Comparison of ENCODE assay signal across 30 cellular contexts in genomic region chr3:99958177-99958912, GRCh38.
DNase-seq lines count a peak whose midpoint lies in the region; ATAC-seq, FAIRE-seq and TF ChIP-seq lines count a peak whose summit lies in the region.
"Had no signal": no experiment of that assay in that cellular context is flagged by ENCODE, and none has a peak within 500 bp of the region (broad histone marks: within the 10 kb centered on the region; RNA-seq: fewer than 3 reads in every experiment).

No MANE protein-coding gene starts in this region.

- H3K4me3 ChIP-seq in sigmoid colon (no peak overlapping the region), BE2C (ENCODE audit: low read depth, low read length) (no peak overlapping the region), WERI-Rb-1 (ENCODE audit: low read depth, low read length) (no peak overlapping the region)
- H3K4me3 ChIP-seq: cardiac muscle cell, colonic mucosa, skin epidermis, upper lobe of left lung had no signal

- FAIRE-seq in GM12892 (lab: Jason Lieb, UNC): peak; percentile 46
- FAIRE-seq: D721Med had no signal

- intact Hi-C loops in left ventricle myocardium superior (cut with micrococcal nuclease): no loop called here
- intact Hi-C loops in sigmoid colon (cut with DNase I): loop anchor here (5.0 kb wide), 1 partner anchor 86 kb away; no protein-coding TSS in a partner anchor

- in situ Hi-C loops in GM13977 (cut with MboI; ENCODE audit: low pct_unique_long_range_greater_than_20kb, low sequenced_read_pairs, unreplicated experiment): no loop called here

- H3K27me3 ChIP-seq in sigmoid colon: no peaks in the 10 kb centered on the region
- no peaks in the 10 kb centered on the region for H3K27me3 ChIP-seq in BE2C
- H3K27me3 ChIP-seq in WERI-Rb-1 (ENCODE audit: insufficient read depth, low read depth, severe bottlenecking): no peaks in the 10 kb centered on the region
- H3K27me3 ChIP-seq: colonic mucosa, upper lobe of left lung had no signal

- peak; percentile 63 for ATAC-seq in left ventricle myocardium superior
- ATAC-seq: naive thymus-derived CD8-positive, alpha-beta T cell; stimulated activated naive B cell treated with anti-CD40 and anti-IgM and Interleukin-4, amounts not matched to agents 10 μg/mL and 1 μg/mL and 100 μg/mL, for 72 hours; T-helper 17 cell had no signal

- TF ChIP-seq POLR2A in GM12892 (IDR thresholded peaks at IDR 0.05; ENCODE audit: low read depth, low read length): no peak
- no peak for TF ChIP-seq POLR2A in sigmoid colon (IDR thresholded peaks at IDR 0.05)

- TF ChIP-seq CTCF in sigmoid colon (IDR thresholded peaks at IDR 0.05) (no peak), BE2C (IDR thresholded peaks at IDR 0.05; ENCODE audit: low read depth, low read length) (no peak), GM13977 (IDR thresholded peaks at IDR 0.05; ENCODE audit: extremely low read depth, insufficient read depth, missing control alignments) (no peak), WERI-Rb-1 (IDR thresholded peaks at IDR 0.05; ENCODE audit: low read depth, low read length) (no peak)

- H3K4me1 ChIP-seq in sigmoid colon (peaks cover 0 to 53% (median 31%) of the 10 kb centered on the region in 4 donors), BE2C (no peaks in the 10 kb centered on the region; the same call in 1 of the 2 replicates)
- H3K4me1 ChIP-seq: colonic mucosa had no signal

- H3K36me3 ChIP-seq in sigmoid colon (no peaks in the 10 kb centered on the region), BE2C (no peaks in the 10 kb centered on the region), WERI-Rb-1 (no peaks in the 10 kb centered on the region; the same call in 1 of the 2 replicates)
- H3K36me3 ChIP-seq: cardiac muscle cell, colonic mucosa, upper lobe of left lung had no signal

- DNase-seq in GM12892 (ENCODE audit: insufficient read length) (no peak), UCSD-AML1 (lab: John Stamatoyannopoulos, UW; ENCODE audit: unreplicated experiment) (peak; percentile 10), left ventricle myocardium superior (no peak), sigmoid colon (no peak), BE2C (no peak), GM13977 (ENCODE audit: low spot score) (no peak), WERI-Rb-1 (no peak)
- DNase-seq: AML-193; amniotic stem cell; CD4-positive, alpha-beta T cell; colonic mucosa; DND-41; effector memory CD4-positive, alpha-beta T cell; GF-D8; glutamatergic neuron; GOT3; islet precursor cell; KG1; midbrain; naive thymus-derived CD8-positive, alpha-beta T cell; NCI-H1105; NCI-H1930; NCI-H524 treated with DMSO at 0.1 percent for 48 hours; stimulated activated naive B cell treated with anti-CD40 and anti-IgM and Interleukin-4, amounts not matched to agents 10 μg/mL and 1 μg/mL and 100 μg/mL, for 72 hours; substantia nigra; T-helper 17 cell; upper lobe of left lung had no signal

- TF ChIP-seq EP300 in sigmoid colon (IDR thresholded peaks at IDR 0.05): no peak

- 83 to 90% methylated on average over 3 of the region's 3 CpGs for WGBS in sigmoid colon, 2 donors

- H3K9me3 ChIP-seq in sigmoid colon (no peaks in the 10 kb centered on the region), BE2C (no peaks in the 10 kb centered on the region), WERI-Rb-1 (ENCODE audit: severe bottlenecking) (no peaks in the 10 kb centered on the region)
- H3K9me3 ChIP-seq: colonic mucosa, upper lobe of left lung had no signal

- peak overlapping the region; percentile 5 to 83 (median 62) for H3K27ac ChIP-seq in sigmoid colon
- H3K27ac ChIP-seq in WERI-Rb-1: no peak overlapping the region
- H3K27ac ChIP-seq: cardiac muscle cell, colonic mucosa, skin epidermis, upper lobe of left lung had no signal
